Comparison of ENCODE assay signal across 1 cellular context in the genomic region with DNA sequence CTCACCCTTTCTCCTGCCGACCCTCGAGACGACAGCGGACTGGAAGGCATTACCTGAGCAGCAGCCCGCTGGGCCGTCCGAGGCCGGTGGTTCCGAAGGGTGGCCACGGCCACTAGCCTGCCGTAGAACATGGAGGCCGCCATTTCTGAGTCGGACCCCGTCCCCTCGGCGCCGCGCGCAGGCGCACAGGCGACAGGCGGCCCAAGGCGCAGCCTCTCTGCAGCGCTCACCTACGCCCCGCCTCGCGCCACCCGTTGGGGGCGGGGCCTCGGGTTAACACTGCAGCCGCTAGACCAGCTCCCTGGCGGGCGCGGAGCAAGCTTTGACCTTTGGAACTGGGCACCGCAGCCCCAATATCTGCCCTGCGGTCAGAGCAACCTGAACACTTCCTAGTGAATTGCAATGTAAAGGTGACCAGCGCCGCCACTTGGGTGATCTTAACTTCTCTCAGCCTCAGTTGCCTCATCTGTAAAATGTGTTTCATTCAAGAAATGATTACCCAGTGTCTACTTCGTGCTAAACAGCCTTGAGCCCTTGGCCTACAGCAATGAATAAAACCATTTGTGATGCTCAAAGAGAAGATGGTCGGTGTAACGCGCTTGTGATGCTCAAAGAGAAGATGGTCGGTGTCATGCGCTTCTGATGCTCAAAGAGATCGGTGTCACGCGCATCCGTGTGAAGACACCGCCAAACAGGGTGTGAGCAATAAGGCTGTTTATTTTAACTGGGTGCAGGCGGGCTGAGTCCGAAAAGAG.
A peak's percentile ranks its signal among the peaks of the same experiment; 100 is the strongest.
TF ChIP-seq lines count a peak whose summit lies in the region.

A gene (minus strand): TSS at position 147 of the 755 bp plus-strand sequence. CDS start 4 bp downstream, at position 143.

TF ChIP-seq in HepG2, 621 proteins besides CTCF, POLR2A, EP300 and RAD21 (continued from another document and continues in another):
- TF ChIP-seq, protein P1, sequence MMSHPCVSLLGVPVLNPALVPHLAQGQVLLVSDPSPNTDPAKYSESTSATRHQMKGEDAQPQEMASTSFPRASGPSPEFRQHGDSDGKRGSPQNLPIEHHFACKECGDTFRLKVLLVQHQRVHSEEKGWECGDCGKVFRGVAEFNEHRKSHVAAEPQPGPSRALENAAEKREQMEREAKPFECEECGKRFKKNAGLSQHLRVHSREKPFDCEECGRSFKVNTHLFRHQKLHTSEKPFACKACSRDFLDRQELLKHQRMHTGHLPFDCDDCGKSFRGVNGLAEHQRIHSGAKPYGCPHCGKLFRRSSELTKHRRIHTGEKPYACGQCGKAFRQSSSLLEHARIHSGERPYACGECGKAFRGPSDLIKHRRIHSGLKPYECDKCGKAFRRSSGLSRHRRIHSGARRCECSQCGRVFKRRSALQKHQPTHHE (CRISPR knock-in tag; IDR thresholded peaks at IDR 0.05; ENCODE audit: borderline replicate concordance) = no peak
- TF ChIP-seq PPARG (CRISPR knock-in tag; conservative IDR thresholded peaks at IDR 0.05) = peak; percentile 58; the same call in 1 of the 2 replicates
- TF ChIP-seq ZNF564 (CRISPR knock-in tag; IDR thresholded peaks at IDR 0.05) = peak; percentile 66; the same call in 1 of the 2 replicates
- no peak for TF ChIP-seq PHF5A (CRISPR knock-in tag; IDR thresholded peaks at IDR 0.05; ENCODE audit: low read depth, unreplicated experiment)
- TF ChIP-seq, protein P2, sequence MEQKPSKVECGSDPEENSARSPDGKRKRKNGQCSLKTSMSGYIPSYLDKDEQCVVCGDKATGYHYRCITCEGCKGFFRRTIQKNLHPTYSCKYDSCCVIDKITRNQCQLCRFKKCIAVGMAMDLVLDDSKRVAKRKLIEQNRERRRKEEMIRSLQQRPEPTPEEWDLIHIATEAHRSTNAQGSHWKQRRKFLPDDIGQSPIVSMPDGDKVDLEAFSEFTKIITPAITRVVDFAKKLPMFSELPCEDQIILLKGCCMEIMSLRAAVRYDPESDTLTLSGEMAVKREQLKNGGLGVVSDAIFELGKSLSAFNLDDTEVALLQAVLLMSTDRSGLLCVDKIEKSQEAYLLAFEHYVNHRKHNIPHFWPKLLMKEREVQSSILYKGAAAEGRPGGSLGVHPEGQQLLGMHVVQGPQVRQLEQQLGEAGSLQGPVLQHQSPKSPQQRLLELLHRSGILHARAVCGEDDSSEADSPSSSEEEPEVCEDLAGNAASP (CRISPR knock-in tag; IDR thresholded peaks at IDR 0.05; ENCODE audit: borderline replicate concordance) = 0 out of 2 replicates have a peak, but pooled peaks have one; percentile 26
- TF ChIP-seq, protein P3, sequence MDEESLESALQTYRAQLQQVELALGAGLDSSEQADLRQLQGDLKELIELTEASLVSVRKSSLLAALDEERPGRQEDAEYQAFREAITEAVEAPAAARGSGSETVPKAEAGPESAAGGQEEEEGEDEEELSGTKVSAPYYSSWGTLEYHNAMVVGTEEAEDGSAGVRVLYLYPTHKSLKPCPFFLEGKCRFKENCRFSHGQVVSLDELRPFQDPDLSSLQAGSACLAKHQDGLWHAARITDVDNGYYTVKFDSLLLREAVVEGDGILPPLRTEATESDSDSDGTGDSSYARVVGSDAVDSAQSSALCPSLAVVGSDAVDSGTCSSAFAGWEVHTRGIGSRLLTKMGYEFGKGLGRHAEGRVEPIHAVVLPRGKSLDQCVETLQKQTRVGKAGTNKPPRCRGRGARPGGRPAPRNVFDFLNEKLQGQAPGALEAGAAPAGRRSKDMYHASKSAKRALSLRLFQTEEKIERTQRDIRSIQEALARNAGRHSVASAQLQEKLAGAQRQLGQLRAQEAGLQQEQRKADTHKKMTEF (CRISPR knock-in tag; IDR thresholded peaks at IDR 0.05) = peak; percentile 64
- TF ChIP-seq, protein P4, sequence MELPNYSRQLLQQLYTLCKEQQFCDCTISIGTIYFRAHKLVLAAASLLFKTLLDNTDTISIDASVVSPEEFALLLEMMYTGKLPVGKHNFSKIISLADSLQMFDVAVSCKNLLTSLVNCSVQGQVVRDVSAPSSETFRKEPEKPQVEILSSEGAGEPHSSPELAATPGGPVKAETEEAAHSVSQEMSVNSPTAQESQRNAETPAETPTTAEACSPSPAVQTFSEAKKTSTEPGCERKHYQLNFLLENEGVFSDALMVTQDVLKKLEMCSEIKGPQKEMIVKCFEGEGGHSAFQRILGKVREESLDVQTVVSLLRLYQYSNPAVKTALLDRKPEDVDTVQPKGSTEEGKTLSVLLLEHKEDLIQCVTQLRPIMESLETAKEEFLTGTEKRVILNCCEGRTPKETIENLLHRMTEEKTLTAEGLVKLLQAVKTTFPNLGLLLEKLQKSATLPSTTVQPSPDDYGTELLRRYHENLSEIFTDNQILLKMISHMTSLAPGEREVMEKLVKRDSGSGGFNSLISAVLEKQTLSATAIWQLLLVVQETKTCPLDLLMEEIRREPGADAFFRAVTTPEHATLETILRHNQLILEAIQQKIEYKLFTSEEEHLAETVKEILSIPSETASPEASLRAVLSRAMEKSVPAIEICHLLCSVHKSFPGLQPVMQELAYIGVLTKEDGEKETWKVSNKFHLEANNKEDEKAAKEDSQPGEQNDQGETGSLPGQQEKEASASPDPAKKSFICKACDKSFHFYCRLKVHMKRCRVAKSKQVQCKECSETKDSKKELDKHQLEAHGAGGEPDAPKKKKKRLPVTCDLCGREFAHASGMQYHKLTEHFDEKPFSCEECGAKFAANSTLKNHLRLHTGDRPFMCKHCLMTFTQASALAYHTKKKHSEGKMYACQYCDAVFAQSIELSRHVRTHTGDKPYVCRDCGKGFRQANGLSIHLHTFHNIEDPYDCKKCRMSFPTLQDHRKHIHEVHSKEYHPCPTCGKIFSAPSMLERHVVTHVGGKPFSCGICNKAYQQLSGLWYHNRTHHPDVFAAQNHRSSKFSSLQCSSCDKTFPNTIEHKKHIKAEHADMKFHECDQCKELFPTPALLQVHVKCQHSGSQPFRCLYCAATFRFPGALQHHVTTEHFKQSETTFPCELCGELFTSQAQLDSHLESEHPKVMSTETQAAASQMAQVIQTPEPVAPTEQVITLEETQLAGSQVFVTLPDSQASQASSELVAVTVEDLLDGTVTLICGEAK (IDR thresholded peaks at IDR 0.05) = no peak
- TF ChIP-seq, protein P4 (CRISPR knock-in tag; IDR thresholded peaks at IDR 0.05) = peak; percentile 60
- no peak for TF ChIP-seq ZNF674 (CRISPR knock-in tag; IDR thresholded peaks at IDR 0.05; ENCODE audit: low read depth)
- TF ChIP-seq, protein P5, sequence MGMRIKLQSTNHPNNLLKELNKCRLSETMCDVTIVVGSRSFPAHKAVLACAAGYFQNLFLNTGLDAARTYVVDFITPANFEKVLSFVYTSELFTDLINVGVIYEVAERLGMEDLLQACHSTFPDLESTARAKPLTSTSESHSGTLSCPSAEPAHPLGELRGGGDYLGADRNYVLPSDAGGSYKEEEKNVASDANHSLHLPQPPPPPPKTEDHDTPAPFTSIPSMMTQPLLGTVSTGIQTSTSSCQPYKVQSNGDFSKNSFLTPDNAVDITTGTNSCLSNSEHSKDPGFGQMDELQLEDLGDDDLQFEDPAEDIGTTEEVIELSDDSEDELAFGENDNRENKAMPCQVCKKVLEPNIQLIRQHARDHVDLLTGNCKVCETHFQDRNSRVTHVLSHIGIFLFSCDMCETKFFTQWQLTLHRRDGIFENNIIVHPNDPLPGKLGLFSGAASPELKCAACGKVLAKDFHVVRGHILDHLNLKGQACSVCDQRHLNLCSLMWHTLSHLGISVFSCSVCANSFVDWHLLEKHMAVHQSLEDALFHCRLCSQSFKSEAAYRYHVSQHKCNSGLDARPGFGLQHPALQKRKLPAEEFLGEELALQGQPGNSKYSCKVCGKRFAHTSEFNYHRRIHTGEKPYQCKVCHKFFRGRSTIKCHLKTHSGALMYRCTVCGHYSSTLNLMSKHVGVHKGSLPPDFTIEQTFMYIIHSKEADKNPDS (CRISPR knock-in tag; IDR thresholded peaks at IDR 0.05) = 0 out of 2 replicates have a peak, but pooled peaks have one; percentile 55
- TF ChIP-seq KAT7 (CRISPR knock-in tag; IDR thresholded peaks at IDR 0.05; ENCODE audit: borderline replicate concordance) = peak; percentile 92
- no peak for TF ChIP-seq ZNF557 (CRISPR knock-in tag; IDR thresholded peaks at IDR 0.05)
- TF ChIP-seq ZFAT (CRISPR knock-in tag; conservative IDR thresholded peaks at IDR 0.05) = no peak
- TF ChIP-seq DMAP1 (CRISPR knock-in tag; IDR thresholded peaks at IDR 0.05) = 0 out of 2 replicates have a peak, but pooled peaks have one; percentile 38
- TF ChIP-seq HMG20A (CRISPR knock-in tag; IDR thresholded peaks at IDR 0.05; ENCODE audit: borderline replicate concordance) = no peak
- 0 out of 2 replicates have a peak, but pooled peaks have one; percentile 39 for TF ChIP-seq SNAI1 (CRISPR knock-in tag; IDR thresholded peaks at IDR 0.05; ENCODE audit: borderline replicate concordance)
- TF ChIP-seq HOXA5 (CRISPR knock-in tag; IDR thresholded peaks at IDR 0.05) = no peak
- TF ChIP-seq MAZ (IDR thresholded peaks at IDR 0.05; ENCODE audit: borderline replicate concordance, low read depth, low read length) = peak; percentile 52; the same call in 1 of the 2 replicates
- TF ChIP-seq MAZ (CRISPR knock-in tag; IDR thresholded peaks at IDR 0.05; ENCODE audit: low read depth) = peak; percentile 56; the same call in 1 of the 2 replicates
- TF ChIP-seq, protein P6, sequence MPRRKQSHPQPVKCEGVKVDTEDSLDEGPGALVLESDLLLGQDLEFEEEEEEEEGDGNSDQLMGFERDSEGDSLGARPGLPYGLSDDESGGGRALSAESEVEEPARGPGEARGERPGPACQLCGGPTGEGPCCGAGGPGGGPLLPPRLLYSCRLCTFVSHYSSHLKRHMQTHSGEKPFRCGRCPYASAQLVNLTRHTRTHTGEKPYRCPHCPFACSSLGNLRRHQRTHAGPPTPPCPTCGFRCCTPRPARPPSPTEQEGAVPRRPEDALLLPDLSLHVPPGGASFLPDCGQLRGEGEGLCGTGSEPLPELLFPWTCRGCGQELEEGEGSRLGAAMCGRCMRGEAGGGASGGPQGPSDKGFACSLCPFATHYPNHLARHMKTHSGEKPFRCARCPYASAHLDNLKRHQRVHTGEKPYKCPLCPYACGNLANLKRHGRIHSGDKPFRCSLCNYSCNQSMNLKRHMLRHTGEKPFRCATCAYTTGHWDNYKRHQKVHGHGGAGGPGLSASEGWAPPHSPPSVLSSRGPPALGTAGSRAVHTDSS (CRISPR knock-in tag; conservative IDR thresholded peaks at IDR 0.05) = peak; percentile 8; the same call in 1 of the 2 replicates
- TF ChIP-seq TOPORS (CRISPR knock-in tag; IDR thresholded peaks at IDR 0.05) = peak; percentile 67; the same call in 1 of the 2 replicates
- peak; percentile 76; the same call in 1 of the 2 replicates for TF ChIP-seq ZNF431 (CRISPR knock-in tag; IDR thresholded peaks at IDR 0.05; ENCODE audit: borderline replicate concordance, low read depth)
- TF ChIP-seq, protein P7, sequence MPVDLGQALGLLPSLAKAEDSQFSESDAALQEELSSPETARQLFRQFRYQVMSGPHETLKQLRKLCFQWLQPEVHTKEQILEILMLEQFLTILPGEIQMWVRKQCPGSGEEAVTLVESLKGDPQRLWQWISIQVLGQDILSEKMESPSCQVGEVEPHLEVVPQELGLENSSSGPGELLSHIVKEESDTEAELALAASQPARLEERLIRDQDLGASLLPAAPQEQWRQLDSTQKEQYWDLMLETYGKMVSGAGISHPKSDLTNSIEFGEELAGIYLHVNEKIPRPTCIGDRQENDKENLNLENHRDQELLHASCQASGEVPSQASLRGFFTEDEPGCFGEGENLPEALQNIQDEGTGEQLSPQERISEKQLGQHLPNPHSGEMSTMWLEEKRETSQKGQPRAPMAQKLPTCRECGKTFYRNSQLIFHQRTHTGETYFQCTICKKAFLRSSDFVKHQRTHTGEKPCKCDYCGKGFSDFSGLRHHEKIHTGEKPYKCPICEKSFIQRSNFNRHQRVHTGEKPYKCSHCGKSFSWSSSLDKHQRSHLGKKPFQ (CRISPR knock-in tag; IDR thresholded peaks at IDR 0.05; ENCODE audit: insufficient replicate concordance) = peak; percentile 5
- TF ChIP-seq KDM4B (CRISPR knock-in tag; IDR thresholded peaks at IDR 0.05) = peak; percentile 84; the same call in 1 of the 2 replicates
- TF ChIP-seq, protein P8, sequence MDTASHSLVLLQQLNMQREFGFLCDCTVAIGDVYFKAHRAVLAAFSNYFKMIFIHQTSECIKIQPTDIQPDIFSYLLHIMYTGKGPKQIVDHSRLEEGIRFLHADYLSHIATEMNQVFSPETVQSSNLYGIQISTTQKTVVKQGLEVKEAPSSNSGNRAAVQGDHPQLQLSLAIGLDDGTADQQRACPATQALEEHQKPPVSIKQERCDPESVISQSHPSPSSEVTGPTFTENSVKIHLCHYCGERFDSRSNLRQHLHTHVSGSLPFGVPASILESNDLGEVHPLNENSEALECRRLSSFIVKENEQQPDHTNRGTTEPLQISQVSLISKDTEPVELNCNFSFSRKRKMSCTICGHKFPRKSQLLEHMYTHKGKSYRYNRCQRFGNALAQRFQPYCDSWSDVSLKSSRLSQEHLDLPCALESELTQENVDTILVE (CRISPR knock-in tag; IDR thresholded peaks at IDR 0.05) = peak; percentile 68; the same call in 1 of the 2 replicates
- no peak for TF ChIP-seq GABPA (IDR thresholded peaks at IDR 0.05; ENCODE audit: low read depth, low read length)
- TF ChIP-seq GABPA (CRISPR knock-in tag; IDR thresholded peaks at IDR 0.05; ENCODE audit: low read depth) = no peak
- no peak for TF ChIP-seq HMGA1 (CRISPR knock-in tag; conservative IDR thresholded peaks at IDR 0.05)
- TF ChIP-seq ZC3H13 (CRISPR knock-in tag; IDR thresholded peaks at IDR 0.05) = peak; percentile 61; the same call in 1 of the 2 replicates
